Comparison of ENCODE assay signal across 8 cellular contexts in genomic region chr7:7944619-7945282, GRCh38. TPM values are rescaled to one million over a fixed set of nuclear protein-coding genes. Genes with fewer than 3 reads are reported as not detected.
A peak's percentile ranks its signal among the peaks of the same experiment; 100 is the strongest.
DNase-seq lines count a peak whose midpoint lies in the region; ATAC-seq, FAIRE-seq and TF ChIP-seq lines count a peak whose summit lies in the region.

No MANE protein-coding gene starts in this region.

- H3K27ac ChIP-seq in Peyer's patch = peak overlapping the region; percentile 34 to 71 (median 52)
- peak overlapping the region; percentile 78 for H3K27ac ChIP-seq in GM12878 (ENCODE audit: control insufficient read depth, insufficient read depth)

- H3K4me3 ChIP-seq in Peyer's patch = no peak overlapping the region
- peak overlapping the region; percentile 52 for H3K4me3 ChIP-seq in GM12878

- CTCF ChIA-PET in GM12878 (lab: Yijun Ruan, JAX) = interaction anchor here (0.8 to 2.5 kb wide), 16 partner anchors 8 to 263 kb away, joined by 3 to 24 read pairs (median 4); no protein-coding TSS in a partner anchor

- SMC1A ChIA-PET in GM12878 (lab: Charles Lee; ENCODE audit: uncharacterized antibody, unreplicated experiment) = interaction anchor here (0.6 to 7.4 kb wide), 42 partner anchors 9 to 759 kb away, joined by 3 to 132 read pairs (median 4); partner anchors contain the start of genes GLCCI1 and UMAD1

- intact Hi-C loops in GM12878 (cut with micrococcal nuclease; ENCODE audit: unreplicated experiment) = loop anchor here (2.0 kb wide), 1 partner anchor 24 kb away; the partner anchor contains the start of gene GLCCI1

- peak; percentile 46 for TF ChIP-seq RAD21 in GM12878 (IDR thresholded peaks at IDR 0.05; ENCODE audit: insufficient read depth, low read depth, low read length)

- H3K4me2 ChIP-seq in GM12878 (ENCODE audit: control insufficient read depth, insufficient read depth) = peak overlapping the region; percentile 81

- H3K4me1 ChIP-seq in Peyer's patch (no peaks in the 10 kb centered on the region), GM12878 (ENCODE audit: control insufficient read depth, insufficient read depth, low read length) (peaks cover 15% of the 10 kb centered on the region)

- in situ Hi-C loops in GM12878 (cut with MboI) = no loop called here

- H2AFZ ChIP-seq in GM12878 (ENCODE audit: control insufficient read depth, low read depth, low read length) = peak overlapping the region; percentile 18

- H3K27me3 ChIP-seq in Peyer's patch (no peaks in the 10 kb centered on the region), GM12878 (replicated peaks in 1 of 2; ENCODE audit: control insufficient read depth in 2 of 2, insufficient read depth in 2 of 2, low read length in 1 of 2) (no peaks in the 10 kb centered on the region)

- no TSS peak for BruUV-seq in GM12878 (replicated peaks; lab: Mats Ljungman, UMichigan)

- DNase-seq in Peyer's patch (peak in 2 of 3 donors; percentile 71 to 81), GM12878 (ENCODE audit: low read depth, low spot score) (peak; percentile 99), NCI-H526 treated with DMSO at 0.1 percent for 48 hours (lab: John Stamatoyannopoulos, UW) (no peak), cortex of kidney (lab: John Stamatoyannopoulos, UW) (no peak), GDM1 (lab: John Stamatoyannopoulos, UW) (no peak)
- DNase-seq in stimulated activated CD4-positive, alpha-beta T cell treated with anti-CD3 and anti-CD28 coated beads, TNF-alpha, amount 100 ng/mL, for 1 hour (ENCODE audit: low read depth in 3 of 3, low spot score in 1 of 3) = peak; percentile 11 to 17 (median 11)

- WGBS in GM12878 (ENCODE audit: insufficient coverage, insufficient replicate concordance, low lambda C conversion rate, missing lambda C conversion rate) = 0% methylated on average over 7 of the region's 7 CpGs

- H3K9me3 ChIP-seq in Peyer's patch (no peaks in the 10 kb centered on the region), GM12878 (replicated peaks; ENCODE audit: control insufficient read depth, insufficient read depth, low read length) (no peaks in the 10 kb centered on the region)

- no peaks in the 10 kb centered on the region for H4K20me1 ChIP-seq in GM12878 (ENCODE audit: control insufficient read depth, insufficient read depth)

- ATAC-seq in GM18519 (IDR thresholded peaks at IDR 0.05; ENCODE audit: low FRiP score, unreplicated experiment) = peak; percentile 88
- peak; percentile 90 for ATAC-seq in HG02678 (IDR thresholded peaks at IDR 0.05; ENCODE audit: unreplicated experiment)
- peak; percentile 95 for ATAC-seq in GM12878

- TF ChIP-seq POLR2A in Peyer's patch (IDR thresholded peaks at IDR 0.05) (no peak), GM12878 (IDR thresholded peaks at IDR 0.05; ENCODE audit: low read depth, low read length) (peak; percentile 54)

- no peaks in the 10 kb centered on the region for H3K36me3 ChIP-seq in Peyer's patch
- H3K36me3 ChIP-seq in GM12878 (ENCODE audit: control insufficient read depth in 2 of 2, insufficient read depth in 2 of 2, low read length in 1 of 2) = no peaks in the 10 kb centered on the region

- no peak for TF ChIP-seq CTCF in Peyer's patch (IDR thresholded peaks at IDR 0.05)
- TF ChIP-seq CTCF in GM12878 (IDR thresholded peaks at IDR 0.05 in 2 of 3, conservative IDR thresholded peaks at IDR 0.05 in 1 of 3; ENCODE audit: control insufficient read depth in 2 of 3, extremely low read depth in 1 of 3, insufficient read depth in 1 of 3, low read depth in 3 of 3, low read length in 3 of 3) = 0 out of 6 replicates have a peak, but pooled peaks of 1 of the 3 experiments have one; percentile 7

- POLR2A ChIA-PET in GM12878 (lab: Charles Lee) = interaction anchor here (0.6 to 3.7 kb wide), 11 partner anchors 13 to 263 kb away, joined by 3 to 19 read pairs (median 4); partner anchors contain the start of gene GLCCI1

- TF ChIP-seq EP300 in GM12878 (IDR thresholded peaks at IDR 0.05; ENCODE audit: borderline replicate concordance in 1 of 2, control insufficient read depth in 1 of 2, low read depth in 2 of 2, low read length in 2 of 2) = peak; percentile 78 to 85

- H3K79me2 ChIP-seq in GM12878 (ENCODE audit: control insufficient read depth, insufficient read depth, low read length) = no peaks in the 10 kb centered on the region

- FAIRE-seq in GM12878 (lab: Jason Lieb, UNC) = peak; percentile 95

- RAD21 ChIA-PET in GM12878 (lab: Charles Lee; ENCODE audit: unreplicated experiment) = interaction anchor here (0.7 to 5.9 kb wide), 33 partner anchors 8 to 376 kb away, joined by 3 to 80 read pairs (median 4); partner anchors contain the start of gene GLCCI1

- H3K9ac ChIP-seq in GM12878 (ENCODE audit: control insufficient read depth, insufficient read depth, low read length) = peak overlapping the region; percentile 45

TF ChIP-seq in GM12878, 131 proteins besides CTCF, POLR2A, EP300 and RAD21 (continues in another document):
- TF ChIP-seq PAX8 (IDR thresholded peaks at IDR 0.05) (no peak), HDAC6 (IDR thresholded peaks at IDR 0.05; ENCODE audit: unreplicated experiment) (no peak), MAX (IDR thresholded peaks at IDR 0.05; ENCODE audit: low read depth, low read length) (peak; percentile 63; the same call in 1 of the 2 replicates), WRNIP1 (IDR thresholded peaks at IDR 0.05; ENCODE audit: borderline replicate concordance, low read depth, low read length) (no peak), FOXK2 (IDR thresholded peaks at IDR 0.05) (no peak), NR2F1 (conservative IDR thresholded peaks at IDR 0.05) (peak; percentile 74), NR2C1 (IDR thresholded peaks at IDR 0.05) (no peak), BACH1 (IDR thresholded peaks at IDR 0.05; ENCODE audit: borderline replicate concordance) (no peak), MEF2B (IDR thresholded peaks at IDR 0.05; ENCODE audit: partially characterized antibody, poor library complexity, severe bottlenecking) (peak; percentile 83), ZBTB33 (IDR thresholded peaks at IDR 0.05) (no peak), MXI1 (IDR thresholded peaks at IDR 0.05; ENCODE audit: low read depth, low read length) (no peak), JUND (IDR thresholded peaks at IDR 0.05; ENCODE audit: low read depth, low read length) (peak; percentile 91), IKZF1 (conservative IDR thresholded peaks at IDR 0.05) (peak; percentile 93), LARP7 (IDR thresholded peaks at IDR 0.05) (no peak), ZNF217 (IDR thresholded peaks at IDR 0.05) (peak; percentile 94), PKNOX1 (IDR thresholded peaks at IDR 0.05) (peak; percentile 57; the same call in 1 of the 2 replicates), USF2 (IDR thresholded peaks at IDR 0.05; ENCODE audit: borderline replicate concordance, low read depth, low read length) (no peak)

RNA-seq across cellular contexts. Expression of gene GLCCI1, which starts 23.8 kb away (rescaled TPM):
- 10 to 100 TPM in 1 of 4 donors, 1 to 10 TPM in 3; 5.1 to 33.8 (median 7.9) TPM for total RNA-seq in Peyer's patch
- total RNA-seq in GM12878 (2013; cell fraction: nucleolus; rRNA removed) = 212 and 234 TPM in 2 replicates
- total RNA-seq in GM12878 (2014; rRNA removed) = 22.3 and 23.6 TPM in 2 replicates
- 33.4 and 39.8 TPM in 2 replicates for total RNA-seq in GM12878 (2014; rRNA removed; fragmentation: Illumina TruSeq; extraction: Trizol)
- 52.2 and 52.6 TPM in 2 replicates for total RNA-seq in GM12878 (2021)
- polyA plus RNA-seq in GM12878 (2011; ENCODE audit: low read depth) = 25.4 TPM
- 92.0 and 104 TPM in 2 replicates for polyA plus RNA-seq in GM12878 (2011; rRNA removed)
- polyA plus RNA-seq in GM12878 (2011; cell fraction: cytosol; rRNA removed) = 48.0 and 53.3 TPM in 2 replicates
- 93.7 and 109 TPM in 2 replicates for polyA plus RNA-seq in GM12878 (2011; cell fraction: nucleus; rRNA removed)
- polyA plus RNA-seq in GM12878 (2012) = 35.3 and 48.3 TPM in 2 replicates
- polyA plus RNA-seq in GM12878 (2014; fragmentation: Illumina TruSeq; extraction: Trizol) = 34.2 and 40.6 TPM in 2 replicates
- 10 to 100 TPM; 16.2 to 17.9 TPM for polyA plus RNA-seq in GM12878 (2014; fragmentation: Nextera tagmentation; extraction: Ambion mirVana)
- polyA plus RNA-seq in GM12878 (2014; rRNA removed) = 32.9 and 34.7 TPM in 2 replicates
- 10 to 100 TPM; 12.6 to 16.7 TPM for polyA plus RNA-seq in GM12878 (2016; fragmentation: Nextera tagmentation; extraction: Ambion mirVana)
- polyA minus RNA-seq in GM12878 (2011; rRNA and poly(A)+ RNA removed) = 134 and 207 TPM in 2 replicates
- polyA minus RNA-seq in GM12878 (2011; cell fraction: cytosol; rRNA and poly(A)+ RNA removed) = 40.4 and 48.7 TPM in 2 replicates
- polyA minus RNA-seq in GM12878 (2011; cell fraction: nucleus; rRNA and poly(A)+ RNA removed) = 165 and 313 TPM in 2 replicates

Comparison
In these comparisons a context has a peak if more than half of its experiments do, and no peak if none do; other contexts are left out.
1. DNase-seq: peak in Peyer's patch (2 of 3), GM12878 (single experiment) and stimulated activated CD4-positive, alpha-beta T cell treated with anti-CD3 and anti-CD28 coated beads, TNF-alpha, amount 100 ng/mL, for 1 hour (3 of 3); none in NCI-H526 treated with DMSO at 0.1 percent for 48 hours (single experiment), cortex of kidney (single experiment) and GDM1 (single experiment).
2. Peak in every context shown above with its lines, with median percentiles within 50 percentile points of each other: ATAC-seq.